In genomic region chr16:30667361-30667905, GRCh38 we compare ENCODE assay signal across 17 cellular contexts. TPM values are rescaled to one million over a fixed set of nuclear protein-coding genes. Genes with fewer than 3 reads are reported as not detected.
DNase-seq lines count a peak whose midpoint lies in the region; ATAC-seq and TF ChIP-seq lines count a peak whose summit lies in the region.
"Had no signal": no experiment of that assay in that cellular context is flagged by ENCODE, and none has a peak within 500 bp of the region (broad histone marks: within the 10 kb centered on the region; RNA-seq: fewer than 3 reads in every experiment).

No MANE protein-coding gene starts in this region.

- TF ChIP-seq CTCF in RWPE1 (conservative IDR thresholded peaks at IDR 0.05; ENCODE audit: low read depth) (no peak), neural progenitor cell (IDR thresholded peaks at IDR 0.05) (no peak)

- H3K23ac ChIP-seq in trophoblast cell (ENCODE audit: low read length), result no peak overlapping the region

- peak overlapping the region; percentile 1 for H3K27ac Mint-ChIP-seq in activated naive CD4-positive, alpha-beta T cell treated with anti-CD3 and anti-CD28 coated beads for 36 hours
- no peak overlapping the region for H3K27ac Mint-ChIP-seq in neural progenitor cell
- H3K27ac Mint-ChIP-seq: CD8-positive, alpha-beta T cell had no signal

- H2AFZ ChIP-seq in trophoblast cell (ENCODE audit: insufficient read depth, low read length, poor library complexity) (no peak overlapping the region), neural progenitor cell (replicated peaks) (no peak overlapping the region)

- H3K27me3 ChIP-seq in effector memory CD4-positive, alpha-beta T cell (replicated peaks; ENCODE audit: control insufficient read depth, insufficient read depth, low read length, poor library complexity, severe bottlenecking), result no peaks in the 10 kb centered on the region
- no peaks in the 10 kb centered on the region for H3K27me3 ChIP-seq in trophoblast cell (ENCODE audit: insufficient read depth, low read length)
- peaks cover 9% of the 10 kb centered on the region for H3K27me3 ChIP-seq in neural progenitor cell

- POLR2A ChIA-PET in RWPE1 (lab: Yijun Ruan, JAX; ENCODE audit: low non-redundant PET), result interaction anchor here (0.5 to 0.6 kb wide), 2 partner anchors 20 to 233 kb away, joined by 4 to 6 read pairs; no protein-coding TSS in a partner anchor

- CTCF ChIA-PET in activated naive CD4-positive, alpha-beta T cell treated with anti-CD3 and anti-CD28 coated beads for 36 hours (lab: Charles Lee), result interaction anchor here (1.2 to 1.3 kb wide), 2 partner anchors 13 to 30 kb away, joined by 4 read pairs; no protein-coding TSS in a partner anchor
- CTCF ChIA-PET in RWPE1 (lab: Yijun Ruan, JAX), result no interaction called here

- H2AK5ac ChIP-seq in trophoblast cell (ENCODE audit: low read length), result no peak overlapping the region

- H3K9me3 Mint-ChIP-seq in activated naive CD4-positive, alpha-beta T cell treated with anti-CD3 and anti-CD28 coated beads for 36 hours, result no peaks in the 10 kb centered on the region
- no peaks in the 10 kb centered on the region for H3K9me3 Mint-ChIP-seq in neural progenitor cell
- H3K9me3 Mint-ChIP-seq: CD8-positive, alpha-beta T cell had no signal

- H4K12ac ChIP-seq in trophoblast cell (ENCODE audit: low read depth, low read length), result no peak overlapping the region

- no peak overlapping the region for H3K4me3 Mint-ChIP-seq in activated naive CD4-positive, alpha-beta T cell treated with anti-CD3 and anti-CD28 coated beads for 36 hours
- H3K4me3 Mint-ChIP-seq in neural progenitor cell, result no peak overlapping the region
- H3K4me3 Mint-ChIP-seq: CD8-positive, alpha-beta T cell had no signal

- no peak overlapping the region for H3K4me3 ChIP-seq in effector memory CD4-positive, alpha-beta T cell (ENCODE audit: insufficient read depth, low read depth, low read length, poor library complexity, severe bottlenecking)
- H3K4me3 ChIP-seq in trophoblast cell (ENCODE audit: low read depth, low read length) (no peak overlapping the region), neural progenitor cell (no peak overlapping the region)
- H3K4me3 ChIP-seq: HAP-1 had no signal

- peaks cover 11% of the 10 kb centered on the region for H3K4me1 ChIP-seq in effector memory CD4-positive, alpha-beta T cell (ENCODE audit: control insufficient read depth, insufficient read depth, low read length, poor library complexity, severe bottlenecking)
- no peaks in the 10 kb centered on the region for H3K4me1 ChIP-seq in trophoblast cell (ENCODE audit: control insufficient read depth in 1 of 2, insufficient read depth in 2 of 2, low read length in 2 of 2)
- H3K4me1 ChIP-seq in neural progenitor cell, result no peaks in the 10 kb centered on the region
- H3K4me1 ChIP-seq: HAP-1 had no signal

- no peak for DNase-seq in activated naive CD4-positive, alpha-beta T cell treated with anti-CD3 and anti-CD28 coated beads for 36 hours
- no peak for DNase-seq in activated naive CD4-positive, alpha-beta T cell treated with Interleukin-2 at 50 U/mL for 16 hours
- DNase-seq in RWPE1 (ENCODE audit: low spot score) (no peak), trophoblast cell (peak; percentile 42 to 79), DMS153 (lab: John Stamatoyannopoulos, UW) (no peak), neural progenitor cell (ENCODE audit: low spot score) (no peak)
- DNase-seq in effector memory CD4-positive, alpha-beta T cell, result no peak
- DNase-seq: CD8-positive, alpha-beta T cell; DMS79; NCI-H1092; NCI-H146; NCI-H2227 treated with DMSO at 0.1 percent for 48 hours; NCI-H524 had no signal

- H4K91ac ChIP-seq in trophoblast cell (ENCODE audit: low read depth, low read length), result no peak overlapping the region

- no peaks in the 10 kb centered on the region for H3K9me3 ChIP-seq in effector memory CD4-positive, alpha-beta T cell (ENCODE audit: control insufficient read depth, low read length)
- H3K9me3 ChIP-seq in trophoblast cell (ENCODE audit: insufficient read depth, low read depth, low read length), result peaks cover 5% of the 10 kb centered on the region
- no peaks in the 10 kb centered on the region for H3K9me3 ChIP-seq in neural progenitor cell (ENCODE audit: low read depth)
- H3K9me3 ChIP-seq: HAP-1 had no signal

- no peak overlapping the region for H3K4ac ChIP-seq in trophoblast cell (ENCODE audit: low read depth, low read length)

- H3K18ac ChIP-seq in trophoblast cell (ENCODE audit: low read length), result no peak overlapping the region

- no peak for ATAC-seq in GM21528 (IDR thresholded peaks at IDR 0.05; ENCODE audit: low FRiP score, unreplicated experiment)
- ATAC-seq: CD8-positive, alpha-beta T cell; Panc1 had no signal

- peaks cover 38% of the 10 kb centered on the region for H3K36me3 Mint-ChIP-seq in activated naive CD4-positive, alpha-beta T cell treated with anti-CD3 and anti-CD28 coated beads for 36 hours (ENCODE audit: low read depth)
- peaks cover 23% of the 10 kb centered on the region for H3K36me3 Mint-ChIP-seq in neural progenitor cell

- H3K9ac ChIP-seq in trophoblast cell (ENCODE audit: low read length) (no peak overlapping the region), neural progenitor cell (no peak overlapping the region)
- H3K9ac ChIP-seq: KMS-11 had no signal

- H2BK12ac ChIP-seq in trophoblast cell (ENCODE audit: low read length), result no peak overlapping the region

- WGBS in trophoblast cell (ENCODE audit: extremely low coverage, insufficient coverage, insufficient read length), result no CpG with 5 or more reads among the region's 11 CpGs

- H3K4me1 Mint-ChIP-seq in activated naive CD4-positive, alpha-beta T cell treated with anti-CD3 and anti-CD28 coated beads for 36 hours (ENCODE audit: low read depth), result peaks cover 20% of the 10 kb centered on the region
- peaks cover 8% of the 10 kb centered on the region for H3K4me1 Mint-ChIP-seq in neural progenitor cell

- peaks cover 79% of the 10 kb centered on the region for H3K36me3 ChIP-seq in effector memory CD4-positive, alpha-beta T cell (ENCODE audit: control insufficient read depth, insufficient read depth, low read length)
- H3K36me3 ChIP-seq in trophoblast cell (ENCODE audit: control insufficient read depth in 1 of 2, insufficient read depth in 2 of 2, low read length in 2 of 2) (peaks cover 75 to 80% of the 10 kb centered on the region in 2 experiments), neural progenitor cell (no peaks in the 10 kb centered on the region)

- no peak overlapping the region for H3K14ac ChIP-seq in trophoblast cell (ENCODE audit: low read length)

- H4K20me1 ChIP-seq in neural progenitor cell (ENCODE audit: low read depth), result peaks cover 29% of the 10 kb centered on the region

- no peaks in the 10 kb centered on the region for H3K27me3 Mint-ChIP-seq in activated naive CD4-positive, alpha-beta T cell treated with anti-CD3 and anti-CD28 coated beads for 36 hours (ENCODE audit: low read depth)
- no peaks in the 10 kb centered on the region for H3K27me3 Mint-ChIP-seq in neural progenitor cell (ENCODE audit: insufficient read depth, low read depth)

- no peaks in the 10 kb centered on the region for H3F3A ChIP-seq in neural progenitor cell (ENCODE audit: low read depth)

- no peaks in the 10 kb centered on the region for H3K79me1 ChIP-seq in trophoblast cell (ENCODE audit: low read length)

- intact Hi-C loops in activated naive CD4-positive, alpha-beta T cell treated with anti-CD3 and anti-CD28 coated beads for 36 hours (cut with micrococcal nuclease), result no loop called here

- H3K27ac ChIP-seq in RWPE1 (peak overlapping the region; percentile 17), trophoblast cell (ENCODE audit: low read depth, low read length) (no peak overlapping the region), neural progenitor cell (no peak overlapping the region)
- peak overlapping the region; percentile 28 for H3K27ac ChIP-seq in effector memory CD4-positive, alpha-beta T cell (ENCODE audit: insufficient read depth, low read length, poor library complexity, severe bottlenecking)
- H3K27ac ChIP-seq: KMS-11 had no signal

- H4K8ac ChIP-seq in trophoblast cell (ENCODE audit: low read depth, low read length), result no peak overlapping the region

- no peak overlapping the region for H2BK5ac ChIP-seq in trophoblast cell (ENCODE audit: low read depth, low read length, poor library complexity)

- H3K79me2 ChIP-seq in trophoblast cell (ENCODE audit: control insufficient read depth, insufficient read depth, low read length, poor library complexity) (no peaks in the 10 kb centered on the region), neural progenitor cell (ENCODE audit: low read depth) (peaks cover 11% of the 10 kb centered on the region)

- H3K4me2 ChIP-seq in trophoblast cell (ENCODE audit: low read length) (no peak overlapping the region), neural progenitor cell (no peak overlapping the region)
- H3K4me2 ChIP-seq: KMS-11 had no signal

- no peak overlapping the region for H2BK120ac ChIP-seq in trophoblast cell (ENCODE audit: insufficient read depth, low read length, poor library complexity)

RNA-seq across cellular contexts. Expression of gene FBRS, which starts 9.2 kb away (rescaled TPM):
- total RNA-seq in activated naive CD4-positive, alpha-beta T cell treated with anti-CD3 and anti-CD28 coated beads for 36 hours, result 10 to 100 TPM; 83.8 to 84.8 TPM
- polyA plus RNA-seq in trophoblast cell (2013), result 128 and 134 TPM in 2 replicates
- total RNA-seq in neural progenitor cell (ENCODE audit: low replicate concordance), result 3.6 and 20.5 TPM in 2 replicates

RNA-seq across cellular contexts. Expression of gene PRR14, which starts 16.7 kb away (rescaled TPM):
- 10 to 100 TPM; 50.6 to 52.4 TPM for total RNA-seq in activated naive CD4-positive, alpha-beta T cell treated with anti-CD3 and anti-CD28 coated beads for 36 hours
- 32.0 and 33.1 TPM in 2 replicates for polyA plus RNA-seq in trophoblast cell (2013)
- total RNA-seq in neural progenitor cell (ENCODE audit: low replicate concordance), result 3.5 and 14.6 TPM in 2 replicates

RNA-seq across cellular contexts. Expression of gene SRCAP, which starts 31.5 kb away (rescaled TPM):
- total RNA-seq in activated naive CD4-positive, alpha-beta T cell treated with anti-CD3 and anti-CD28 coated beads for 36 hours, result 10 to 100 TPM; 52.3 to 55.2 TPM
- polyA plus RNA-seq in trophoblast cell (2013), result 38.1 and 40.5 TPM in 2 replicates
- total RNA-seq in neural progenitor cell (ENCODE audit: low replicate concordance), result 4.6 and 8.8 TPM in 2 replicates

RNA-seq across cellular contexts. Expression of gene ZNF689, which starts 57.2 kb away (rescaled TPM):
- total RNA-seq in activated naive CD4-positive, alpha-beta T cell treated with anti-CD3 and anti-CD28 coated beads for 36 hours, result 10 to 100 TPM; 10.7 to 11.5 TPM
- polyA plus RNA-seq in trophoblast cell (2013), result 5.8 and 5.9 TPM in 2 replicates
- total RNA-seq in neural progenitor cell (ENCODE audit: low replicate concordance), result 9.2 and 15.3 TPM in 2 replicates

Comparison
In these comparisons a context has a peak if more than half of its experiments do, and no peak if none do; other contexts are left out.
1. DNase-seq: peak in trophoblast cell (2 of 2); none in activated naive CD4-positive, alpha-beta T cell treated with anti-CD3 and anti-CD28 coated beads for 36 hours (single experiment), activated naive CD4-positive, alpha-beta T cell treated with Interleukin-2 at 50 U/mL for 16 hours (single experiment), RWPE1 (single experiment), effector memory CD4-positive, alpha-beta T cell (0 of 3), DMS153 (single experiment) and neural progenitor cell (single experiment).
2. H3K27ac ChIP-seq: peak in RWPE1 (single experiment) and effector memory CD4-positive, alpha-beta T cell (single experiment); none in trophoblast cell (single experiment) and neural progenitor cell (single experiment).